8 cellular contexts compared by ENCODE assay signal in genomic region chr9:105243015-105243686, GRCh38. TPM values are rescaled to one million over a fixed set of nuclear protein-coding genes. Genes with fewer than 3 reads are reported as not detected.
DNase-seq lines count a peak whose midpoint lies in the region.

No MANE protein-coding gene starts in this region.

- H3F3A ChIP-seq in GM23248 (ENCODE audit: insufficient read depth), result peaks cover 32% of the 10 kb centered on the region

- H3K4me2 ChIP-seq in GM23248 (ENCODE audit: unreplicated experiment) (peak overlapping the region; percentile 84), skeletal muscle satellite cell (ENCODE audit: low read length) (peak overlapping the region; percentile 85)

- 16 to 21% methylated on average over 5 of the region's 5 CpGs for WGBS in GM23248 (ENCODE audit: low coverage in 1 of 2, low lambda C conversion rate in 2 of 2, missing lambda C conversion rate in 2 of 2), 2 experiments

- peak; percentile 80 for DNase-seq in GM23248
- DNase-seq in T1000 (lab: John Stamatoyannopoulos, UW), result peak; percentile 4
- peak; percentile 33 for DNase-seq in fibroblast of peridontal ligament (ENCODE audit: extremely low read depth)
- no peak for DNase-seq in DMS53 treated with DMSO at 0.1 percent for 48 hours (lab: John Stamatoyannopoulos, UW; ENCODE audit: unreplicated experiment)
- DNase-seq in NCI-H1417 (lab: John Stamatoyannopoulos, UW), result no peak
- no peak for DNase-seq in NCI-H146 treated with DMSO at 0.1 percent for 48 hours (lab: John Stamatoyannopoulos, UW; ENCODE audit: unreplicated experiment)
- DNase-seq in DMS153 (lab: John Stamatoyannopoulos, UW), result no peak

- peak overlapping the region; percentile 80 for H3K27ac ChIP-seq in GM23248

- H3K4me1 ChIP-seq in GM23248 (ENCODE audit: insufficient read depth), result peaks cover 36% of the 10 kb centered on the region
- H3K4me1 ChIP-seq in skeletal muscle satellite cell (ENCODE audit: control insufficient read depth, insufficient read depth, low read length), result peaks cover 41% of the 10 kb centered on the region

- no peaks in the 10 kb centered on the region for H3K9me3 ChIP-seq in GM23248 (ENCODE audit: low read depth)
- H3K9me3 ChIP-seq in skeletal muscle satellite cell (replicated peaks; ENCODE audit: low read length), result no peaks in the 10 kb centered on the region

- H3K36me3 ChIP-seq in GM23248 (ENCODE audit: low read depth) (no peaks in the 10 kb centered on the region), skeletal muscle satellite cell (ENCODE audit: insufficient read depth, low read length) (no peaks in the 10 kb centered on the region)

- H3K9ac ChIP-seq in GM23248 (peak overlapping the region; percentile 90), skeletal muscle satellite cell (ENCODE audit: low read depth, low read length) (peak overlapping the region; percentile 85)

- peaks cover 25% of the 10 kb centered on the region for H3K79me2 ChIP-seq in GM23248 (ENCODE audit: insufficient read depth)

- H3K27me3 ChIP-seq in GM23248 (replicated peaks; ENCODE audit: insufficient read depth) (no peaks in the 10 kb centered on the region), skeletal muscle satellite cell (ENCODE audit: control insufficient read depth, insufficient read depth, low read length) (no peaks in the 10 kb centered on the region)

- in situ Hi-C loops in GM23248 (cut with MboI), result no loop called here

- H2AFZ ChIP-seq in GM23248, result peak overlapping the region; percentile 88

- H3K9me2 ChIP-seq in GM23248 (ENCODE audit: insufficient read depth), result no peaks in the 10 kb centered on the region

- peak overlapping the region; percentile 96 for H3K4me3 ChIP-seq in GM23248
- peak overlapping the region; percentile 93 for H3K4me3 ChIP-seq in skeletal muscle satellite cell (ENCODE audit: low read length)

- H4K20me1 ChIP-seq in GM23248 (ENCODE audit: insufficient read depth), result no peaks in the 10 kb centered on the region

RNA-seq across cellular contexts. Expression of gene SLC44A1, which starts 1.3 kb away (rescaled TPM):
- 52.6 and 54.6 TPM in 2 replicates for total RNA-seq in GM23248 (2014; rRNA removed; shearing (Covaris generic))
- polyA plus RNA-seq in GM23248 (2016; fragmentation: Nextera tagmentation; extraction: Ambion mirVana), result 27.8 and 30.4 TPM in 2 replicates
- 67.3 and 72.0 TPM in 2 replicates for total RNA-seq in skeletal muscle satellite cell (2012; rRNA removed)

Comparison
In these comparisons a context has a peak if more than half of its experiments do, and no peak if none do; other contexts are left out.
1. DNase-seq: peak in GM23248 (single experiment), T1000 (single experiment) and fibroblast of peridontal ligament (single experiment); none in DMS53 treated with DMSO at 0.1 percent for 48 hours (single experiment), NCI-H1417 (0 of 3), NCI-H146 treated with DMSO at 0.1 percent for 48 hours (single experiment) and DMS153 (single experiment).